8 cellular contexts compared by ENCODE assay signal in the genomic region with DNA sequence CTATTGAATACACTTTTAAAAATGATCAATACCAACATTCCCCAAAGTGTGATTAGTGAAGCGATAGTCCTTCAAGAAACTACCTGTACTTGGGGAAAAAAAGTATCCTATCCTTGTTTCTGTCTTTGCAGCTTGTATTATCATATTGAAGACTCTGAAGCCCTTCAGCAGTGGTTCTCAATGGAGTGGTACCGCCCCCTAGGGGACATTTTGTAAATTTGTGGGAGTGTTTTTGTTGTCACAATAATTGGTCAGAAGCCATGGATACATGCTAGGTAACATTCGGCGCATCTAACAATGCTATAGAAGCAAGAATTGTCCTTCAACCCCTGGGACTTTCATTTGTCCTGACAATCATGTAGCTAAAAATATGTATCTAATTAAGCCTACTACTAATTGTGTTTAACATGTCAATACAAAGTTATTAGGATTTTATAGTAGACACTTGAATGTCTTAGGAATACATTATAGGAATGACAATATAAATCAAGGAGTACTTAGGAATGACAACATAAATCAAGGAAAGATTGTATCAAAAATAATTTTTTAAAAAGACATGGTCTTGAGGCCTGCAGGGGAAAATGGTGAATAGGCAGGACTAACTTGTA. TPM values are rescaled to one million over a fixed set of nuclear protein-coding genes. Genes with fewer than 3 reads are reported as not detected.
DNase-seq lines count a peak whose midpoint lies in the region; ATAC-seq, FAIRE-seq and TF ChIP-seq lines count a peak whose summit lies in the region.

No MANE protein-coding gene starts in this region.

- TF ChIP-seq POLR2A in gastroesophageal sphincter (IDR thresholded peaks at IDR 0.05) = no peak

- 70 to 77% methylated on average over 4 of the region's 4 CpGs for WGBS in lung, 2 donors
- 73 to 100% methylated on average over 1 to 4 of the region's 4 CpGs for whole genome bisulfite sequencing in gastroesophageal sphincter (ENCODE audit: low coverage in 1 of 2), 2 donors

- H3K9me3 ChIP-seq in lung (ENCODE audit: control insufficient read depth in 2 of 2, insufficient read depth in 1 of 2, low read length in 1 of 2) (peaks cover 0 to 3% of the 10 kb centered on the region in 2 donors), upper lobe of right lung (peaks cover 6% of the 10 kb centered on the region), gastroesophageal sphincter (peaks cover 0 to 17% (median 0%) of the 10 kb centered on the region in 3 donors)

- H3K4me3 ChIP-seq in bronchial epithelial cell (ENCODE audit: low read depth, low read length) (no peak overlapping the region), lung (no peak overlapping the region), upper lobe of right lung (no peak overlapping the region), gastroesophageal sphincter (no peak overlapping the region)

- H3K4me1 ChIP-seq in lung (ENCODE audit: control insufficient read depth in 2 of 2, insufficient read depth in 2 of 2, low read length in 2 of 2) = no peaks in the 10 kb centered on the region
- H3K4me1 ChIP-seq in upper lobe of right lung = no peaks in the 10 kb centered on the region
- no peaks in the 10 kb centered on the region for H3K4me1 ChIP-seq in gastroesophageal sphincter

- H3K27me3 ChIP-seq in bronchial epithelial cell (ENCODE audit: control insufficient read depth, insufficient read depth, low read length) = no peaks in the 10 kb centered on the region
- no peaks in the 10 kb centered on the region for H3K27me3 ChIP-seq in lung (ENCODE audit: control insufficient read depth, insufficient read depth)
- no peaks in the 10 kb centered on the region for H3K27me3 ChIP-seq in upper lobe of right lung
- no peaks in the 10 kb centered on the region for H3K27me3 ChIP-seq in gastroesophageal sphincter

- H3K27ac ChIP-seq in lung (ENCODE audit: low read depth in 1 of 2, low read length in 1 of 2) (no peak overlapping the region), upper lobe of right lung (no peak overlapping the region), gastroesophageal sphincter (no peak overlapping the region)

- ATAC-seq in GM19035 (IDR thresholded peaks at IDR 0.05; ENCODE audit: unreplicated experiment) (peak; percentile 82), HG03558 (IDR thresholded peaks at IDR 0.05; ENCODE audit: extremely low read depth, unreplicated experiment) (peak; percentile 63), lung (ENCODE audit: insufficient read depth, low FRiP score) (no peak), upper lobe of right lung (peak; percentile 71), gastroesophageal sphincter (no peak)

- DNase-seq in DMS153 treated with DMSO at 0.1 percent for 48 hours (lab: John Stamatoyannopoulos, UW; ENCODE audit: unreplicated experiment) = peak; percentile 18
- peak; percentile 53 for DNase-seq in RPMI7951 (ENCODE audit: low read depth)
- peak; percentile 59 for DNase-seq in bronchial epithelial cell (ENCODE audit: low read depth)
- no peak for DNase-seq in lung (ENCODE audit: low spot score)
- no peak for DNase-seq in upper lobe of right lung

- no peaks in the 10 kb centered on the region for H3K36me3 ChIP-seq in bronchial epithelial cell (ENCODE audit: control insufficient read depth, insufficient read depth, low read length)
- H3K36me3 ChIP-seq in lung (ENCODE audit: control insufficient read depth in 2 of 2, insufficient read depth in 2 of 2, low read length in 2 of 2) = peaks cover 5 to 18% of the 10 kb centered on the region in 2 donors
- no peaks in the 10 kb centered on the region for H3K36me3 ChIP-seq in upper lobe of right lung
- H3K36me3 ChIP-seq in gastroesophageal sphincter = peaks cover 0 to 18% of the 10 kb centered on the region in 2 donors

- FAIRE-seq in bronchial epithelial cell (lab: Jason Lieb, UNC) = no peak

- TF ChIP-seq EP300 in gastroesophageal sphincter (IDR thresholded peaks at IDR 0.05) = no peak

- intact Hi-C loops in upper lobe of right lung (cut with DNase I) = loop anchor here (10.0 kb wide), 1 partner anchor 140 kb away; no protein-coding TSS in a partner anchor

- peak; percentile 45 for TF ChIP-seq CTCF in bronchial epithelial cell (IDR thresholded peaks at IDR 0.05; ENCODE audit: insufficient read depth, low read length, severe bottlenecking)
- peak; percentile 3 for TF ChIP-seq CTCF in lung (IDR thresholded peaks at IDR 0.05; ENCODE audit: control extremely low read depth, extremely low read depth)
- TF ChIP-seq CTCF in upper lobe of right lung (IDR thresholded peaks at IDR 0.05) = peak; percentile 62
- TF ChIP-seq CTCF in gastroesophageal sphincter (IDR thresholded peaks at IDR 0.05) = peak in 2 of 4 experiments; percentile 18 to 38

RNA-seq across cellular contexts. Expression of a gene that starts 53.7 kb away (rescaled TPM):
- 73.4 and 85.9 TPM in 2 replicates for total RNA-seq in RPMI7951 (2014; rRNA removed; shearing (Covaris generic))
- 65.2 and 153 TPM in 2 replicates for total RNA-seq in bronchial epithelial cell
- 10 to 100 TPM; 40.1 to 64.1 TPM for total RNA-seq in lung
- 10 to 100 TPM; 18.7 to 26.3 TPM for polyA plus RNA-seq in lung
- total RNA-seq in upper lobe of right lung = 40.9 TPM
- 10 to 100 TPM; 26.1 to 72.8 (median 51.8) TPM for total RNA-seq in gastroesophageal sphincter

Comparison
In these comparisons a context has a peak if more than half of its experiments do, and no peak if none do; other contexts are left out.
1. DNase-seq: peak in DMS153 treated with DMSO at 0.1 percent for 48 hours (single experiment), RPMI7951 (single experiment) and bronchial epithelial cell (single experiment); none in lung (single experiment) and upper lobe of right lung (single experiment).
2. ATAC-seq: peak in GM19035 (single experiment), HG03558 (single experiment) and upper lobe of right lung (single experiment); none in lung (single experiment) and gastroesophageal sphincter (single experiment).